15 cellular contexts compared by ENCODE assay signal in genomic region chr11:15493921-15494630, GRCh38.
A peak's percentile ranks its signal among the peaks of the same experiment; 100 is the strongest.
DNase-seq lines count a peak whose midpoint lies in the region; ATAC-seq, FAIRE-seq and TF ChIP-seq lines count a peak whose summit lies in the region.
"Had no signal": no experiment of that assay in that cellular context is flagged by ENCODE, and none has a peak within 500 bp of the region (broad histone marks: within the 10 kb centered on the region; RNA-seq: fewer than 3 reads in every experiment).

No MANE protein-coding gene starts in this region.

- 0% methylated on average over 1 of the region's 1 CpG for WGBS in K562 (ENCODE audit: insufficient coverage, low coverage, missing lambda C conversion rate)

- POLR2A ChIA-PET in K562 (lab: Yijun Ruan, JAX), result no interaction called here

- H2AFZ ChIP-seq in K562 (ENCODE audit: low read depth, low read length), result no peak overlapping the region

- intact Hi-C loops in K562 (cut with micrococcal nuclease) (no loop called here), posterior vena cava (cut with DNase I) (no loop called here), dorsolateral prefrontal cortex (cut with DNase I) (no loop called here)

- no peaks in the 10 kb centered on the region for H4K20me1 ChIP-seq in K562 (replicated peaks; ENCODE audit: control insufficient read depth, insufficient read depth, low read length)

- H3K27me3 ChIP-seq in K562 (ENCODE audit: control insufficient read depth in 2 of 2, insufficient read depth in 2 of 2, low read length in 2 of 2) (no peaks in the 10 kb centered on the region; a peak in 1 of 5 replicates), Peyer's patch (no peaks in the 10 kb centered on the region), dorsolateral prefrontal cortex (peaks cover 0 to 21% (median 0%) of the 10 kb centered on the region in 45 donors)
- H3K27me3 ChIP-seq: brain microvascular endothelial cell, right atrium auricular region, testis had no signal

- H3K27ac Mint-ChIP-seq in activated naive CD4-positive, alpha-beta T cell treated with anti-CD3 and anti-CD28 coated beads, Interleukin-2, amount 50 U/mL, for 72 hours, result no peak overlapping the region
- H3K27ac Mint-ChIP-seq: activated T-helper 2 cell treated with anti-CD3 and anti-CD28 coated beads, Interferon-gamma antibody, Interleukin-2, Interleukin-4, amounts not matched to agents 10 μg/mL and 5 μg/mL and 100 μg/mL, durations not matched to agents 14 hours and 24 hours and 36 hours had no signal

- no peak overlapping the region for H3K27ac ChIP-seq in K562 (ENCODE audit: extremely low read depth, low read depth, low read length)
- peak overlapping the region in 1 of 4 donors; percentile 54 for H3K27ac ChIP-seq in Peyer's patch
- H3K27ac ChIP-seq in dorsolateral prefrontal cortex, result no peak overlapping the region
- H3K27ac ChIP-seq: brain microvascular endothelial cell, right atrium auricular region, testis had no signal

- no peak overlapping the region for H3K4me3 ChIP-seq in K562
- no peak overlapping the region for H3K4me3 ChIP-seq in Peyer's patch
- H3K4me3 ChIP-seq in dorsolateral prefrontal cortex, result no peak overlapping the region
- H3K4me3 ChIP-seq: right atrium auricular region, testis had no signal

- H3K36me3 Mint-ChIP-seq in activated naive CD4-positive, alpha-beta T cell treated with anti-CD3 and anti-CD28 coated beads, Interleukin-2, amount 50 U/mL, for 72 hours, result no peaks in the 10 kb centered on the region

- no peak for TF ChIP-seq RAD21 in K562 (CRISPR knock-in tag; conservative IDR thresholded peaks at IDR 0.05 in 1 of 2, IDR thresholded peaks at IDR 0.05 in 1 of 2)

- TF ChIP-seq POLR2A in K562 (conservative IDR thresholded peaks at IDR 0.05) (no peak), Peyer's patch (IDR thresholded peaks at IDR 0.05) (no peak)

- H3K9me3 ChIP-seq in K562 (replicated peaks; ENCODE audit: control insufficient read depth, insufficient read depth, low read depth, low read length) (no peaks in the 10 kb centered on the region), Peyer's patch (no peaks in the 10 kb centered on the region)
- H3K9me3 ChIP-seq: right atrium auricular region, testis had no signal

- CTCF ChIA-PET in K562 (lab: Yijun Ruan, JAX; ENCODE audit: low intra/inter-chr PET ratio), result no interaction called here

- in situ Hi-C loops in G401 (cut with HindIII; ENCODE audit: low sequenced_read_pairs) (no loop called here), K562 (cut with MboI) (no loop called here)

- no peaks in the 10 kb centered on the region for H3K4me1 ChIP-seq in K562 (replicated peaks in 1 of 2; ENCODE audit: control insufficient read depth in 2 of 2, insufficient read depth in 2 of 2, low read length in 2 of 2)
- peaks cover 0 to 6% (median 0%) of the 10 kb centered on the region in 4 donors for H3K4me1 ChIP-seq in Peyer's patch
- H3K4me1 ChIP-seq: right atrium auricular region, testis had no signal

- peak; percentile 2 for DNase-seq in G401 (ENCODE audit: low spot score)
- peak; percentile 73 for DNase-seq in NCI-H2196 (lab: John Stamatoyannopoulos, UW; ENCODE audit: unreplicated experiment)
- DNase-seq in K562 (ENCODE audit: extremely low read depth in 1 of 4, low spot score in 3 of 4), result no peak
- DNase-seq in medulla oblongata (ENCODE audit: extremely low spot score), result peak; percentile 18
- DNase-seq in posterior vena cava (ENCODE audit: low spot score), result no peak
- no peak for DNase-seq in Peyer's patch
- no peak for DNase-seq in dorsolateral prefrontal cortex
- DNase-seq in activated naive CD4-positive, alpha-beta T cell treated with anti-CD3 and anti-CD28 coated beads, Interleukin-2, amount 50 U/mL, for 72 hours (ENCODE audit: low spot score in 2 of 2), result no peak
- DNase-seq: activated CD4-positive, alpha-beta T cell treated with anti-CD3 and anti-CD28 coated beads for 48 hours; brain microvascular endothelial cell; Kasumi-1; NCI-H2227 treated with DMSO at 0.1 percent for 48 hours; testis had no signal

- peaks cover 0 to 9% of the 10 kb centered on the region in 2 donors for H3K9me3 Mint-ChIP-seq in activated naive CD4-positive, alpha-beta T cell treated with anti-CD3 and anti-CD28 coated beads, Interleukin-2, amount 50 U/mL, for 72 hours
- H3K9me3 Mint-ChIP-seq: activated T-helper 2 cell treated with anti-CD3 and anti-CD28 coated beads, Interferon-gamma antibody, Interleukin-2, Interleukin-4, amounts not matched to agents 10 μg/mL and 5 μg/mL and 100 μg/mL, durations not matched to agents 14 hours and 24 hours and 36 hours had no signal

- no peak for ATAC-seq in K562
- no peak for ATAC-seq in activated naive CD4-positive, alpha-beta T cell treated with anti-CD3 and anti-CD28 coated beads, Interleukin-2, amount 50 U/mL, for 72 hours

- H3K9ac ChIP-seq in K562 (ENCODE audit: insufficient read depth in 1 of 2, low read depth in 2 of 2, low read length in 2 of 2), result no peak overlapping the region

- TF ChIP-seq CTCF in K562 (IDR thresholded peaks at IDR 0.05 in 2 of 3, conservative IDR thresholded peaks at IDR 0.05 in 1 of 3; ENCODE audit: insufficient read depth in 2 of 3, low read depth in 1 of 3, low read length in 3 of 3) (no peak), Peyer's patch (IDR thresholded peaks at IDR 0.05) (no peak), dorsolateral prefrontal cortex (IDR thresholded peaks at IDR 0.05 in 54 of 56, conservative IDR thresholded peaks at IDR 0.05 in 2 of 56; ENCODE audit: low read depth in 1 of 56, partially characterized antibody in 56 of 56) (no peak)

- no peaks in the 10 kb centered on the region for H3K36me3 ChIP-seq in K562 (ENCODE audit: control insufficient read depth, insufficient read depth, low read length)
- H3K36me3 ChIP-seq in Peyer's patch, result no peaks in the 10 kb centered on the region
- H3K36me3 ChIP-seq: brain microvascular endothelial cell, right atrium auricular region had no signal

- no peaks in the 10 kb centered on the region for H3K9me1 ChIP-seq in K562 (ENCODE audit: control insufficient read depth, insufficient read depth, low read length)

- no peak overlapping the region for H3K4me2 ChIP-seq in K562 (ENCODE audit: insufficient read depth, low read length)

- no peak for FAIRE-seq in K562 (lab: Jason Lieb, UNC)

- no TSS peak for BruUV-seq in K562 (replicated peaks; lab: Mats Ljungman, UMichigan)

- H3K79me2 ChIP-seq in K562 (ENCODE audit: control insufficient read depth, insufficient read depth, low read length), result no peaks in the 10 kb centered on the region

- TF ChIP-seq EP300 in K562 (IDR thresholded peaks at IDR 0.05; ENCODE audit: low read length), result no peak

TF ChIP-seq in K562, 482 proteins besides CTCF, POLR2A, EP300 and RAD21:
- TF ChIP-seq NFIC (IDR thresholded peaks at IDR 0.05), result peak; percentile 62
- TF ChIP-seq POLR3G (IDR thresholded peaks at IDR 0.05; ENCODE audit: extremely low read depth, insufficient read length, insufficient replicate concordance), result no peak
- TF ChIP-seq ADNP (tag; IDR thresholded peaks at IDR 0.05), result no peak
TF ChIP-seq in K562: peak in this region for 1.

Comparison
In these comparisons a context has a peak if more than half of its experiments do, and no peak if none do; other contexts are left out.
1. DNase-seq: peak in G401 (single experiment), NCI-H2196 (single experiment) and medulla oblongata (single experiment); none in K562 (0 of 4), posterior vena cava (single experiment), Peyer's patch (0 of 3), dorsolateral prefrontal cortex (0 of 10) and activated naive CD4-positive, alpha-beta T cell treated with anti-CD3 and anti-CD28 coated beads, Interleukin-2, amount 50 U/mL, for 72 hours (0 of 2).